In the genomic region with DNA sequence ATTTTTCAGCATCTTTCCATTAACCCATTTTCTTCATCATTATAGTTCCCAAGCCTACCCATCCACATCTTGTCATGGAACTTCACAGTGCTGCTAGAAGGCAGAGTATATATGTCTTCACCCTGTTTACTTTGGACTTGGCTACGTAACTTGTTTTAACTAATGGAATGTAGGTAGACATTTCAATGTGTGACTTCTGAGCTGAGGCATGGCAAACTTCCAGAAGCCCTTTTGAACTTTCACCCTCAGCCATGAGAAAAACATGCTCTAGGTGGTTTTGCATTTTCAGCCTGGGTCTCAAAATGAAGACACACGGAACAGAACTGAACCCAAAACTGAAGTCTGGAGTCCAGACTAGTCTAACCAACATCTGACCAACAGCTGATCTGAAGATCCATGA, we compare ENCODE assay signal across 24 cellular contexts. TPM values are rescaled to one million over a fixed set of nuclear protein-coding genes. Genes with fewer than 3 reads are reported as not detected.
A peak's percentile ranks its signal among the peaks of the same experiment; 100 is the strongest.
DNase-seq lines count a peak whose midpoint lies in the region; ATAC-seq and TF ChIP-seq lines count a peak whose summit lies in the region.
"Had no signal": no experiment of that assay in that cellular context is flagged by ENCODE, and none has a peak within 500 bp of the region (broad histone marks: within the 10 kb centered on the region; RNA-seq: fewer than 3 reads in every experiment).

No MANE protein-coding gene starts in this region.

- no peak for ATAC-seq in activated naive CD8-positive, alpha-beta T cell treated with anti-CD3 and anti-CD28 coated beads, Interleukin-2, amount 50 U/mL, for 24 hours
- ATAC-seq in HG03565 (IDR thresholded peaks at IDR 0.05; ENCODE audit: unreplicated experiment), result no peak
- ATAC-seq: activated CD8-positive, alpha-beta T cell treated with anti-CD3 and anti-CD28 coated beads for 36 hours had no signal

- no peaks in the 10 kb centered on the region for H3K27me3 ChIP-seq in OCI-LY1 (ENCODE audit: insufficient read depth, low read length)
- no peaks in the 10 kb centered on the region for H3K27me3 ChIP-seq in osteoblast (ENCODE audit: insufficient read depth, low read length)
- H3K27me3 ChIP-seq: suprapubic skin, uterus had no signal

- no peaks in the 10 kb centered on the region for H3K9me2 ChIP-seq in OCI-LY1 (ENCODE audit: low read depth, low read length)

- no peaks in the 10 kb centered on the region for H3K9me3 Mint-ChIP-seq in activated naive CD8-positive, alpha-beta T cell (ENCODE audit: low read depth)
- H3K9me3 Mint-ChIP-seq in activated naive CD8-positive, alpha-beta T cell treated with anti-CD3 and anti-CD28 coated beads, Interleukin-2, amount 50 U/mL, for 24 hours, result no peaks in the 10 kb centered on the region
- H3K9me3 Mint-ChIP-seq: activated B cell treated with CpG ODN at 0.5 μM for 24 hours; activated CD8-positive, alpha-beta T cell treated with anti-CD3 and anti-CD28 coated beads for 36 hours had no signal

- H3K4me1 ChIP-seq in OCI-LY1 (ENCODE audit: insufficient read depth, low read length, severe bottlenecking) (peaks cover 38% of the 10 kb centered on the region), osteoblast (ENCODE audit: insufficient read depth, low read length) (peaks cover 2% of the 10 kb centered on the region)
- H3K4me1 ChIP-seq: prostate gland had no signal

- H3K36me3 ChIP-seq in OCI-LY1 (ENCODE audit: insufficient read depth, low read length) (peaks cover 30% of the 10 kb centered on the region), osteoblast (ENCODE audit: insufficient read depth, low read length) (peaks cover 10% of the 10 kb centered on the region)
- H3K36me3 ChIP-seq: cardiac muscle cell, prostate gland, uterus had no signal

- H3K4me3 ChIP-seq in OCI-LY1 (ENCODE audit: low read depth, low read length, poor library complexity, severe bottlenecking), result no peak overlapping the region
- no peak overlapping the region for H3K4me3 ChIP-seq in osteoblast (ENCODE audit: insufficient read depth, low read length)
- H3K4me3 ChIP-seq: cardiac muscle cell, lung, prostate gland, suprapubic skin, uterus had no signal

- H3K9me3 ChIP-seq in OCI-LY1 (ENCODE audit: low read length), result no peaks in the 10 kb centered on the region
- no peaks in the 10 kb centered on the region for H3K9me3 ChIP-seq in osteoblast (ENCODE audit: low read depth, low read length)
- H3K9me3 ChIP-seq: prostate gland, suprapubic skin, uterus had no signal

- no peaks in the 10 kb centered on the region for H3F3A ChIP-seq in OCI-LY1 (ENCODE audit: insufficient read depth, low read length)

- no peaks in the 10 kb centered on the region for H3K27me3 Mint-ChIP-seq in activated naive CD8-positive, alpha-beta T cell
- no peaks in the 10 kb centered on the region for H3K27me3 Mint-ChIP-seq in activated naive CD8-positive, alpha-beta T cell treated with anti-CD3 and anti-CD28 coated beads, Interleukin-2, amount 50 U/mL, for 24 hours
- H3K27me3 Mint-ChIP-seq: activated B cell treated with CpG ODN at 0.5 μM for 24 hours; activated CD8-positive, alpha-beta T cell treated with anti-CD3 and anti-CD28 coated beads for 36 hours; B cell had no signal

- no peaks in the 10 kb centered on the region for H4K20me1 ChIP-seq in OCI-LY1 (ENCODE audit: insufficient read depth, low read length)
- no peaks in the 10 kb centered on the region for H4K20me1 ChIP-seq in osteoblast (ENCODE audit: insufficient read depth, low read length)

- no peak overlapping the region for H3K9ac ChIP-seq in OCI-LY1 (ENCODE audit: low read length)

- no peak for DNase-seq in activated naive CD8-positive, alpha-beta T cell treated with anti-CD3 and anti-CD28 coated beads, Interleukin-2, amount 50 U/mL, for 24 hours
- peak; percentile 21 for DNase-seq in dermis blood vessel endothelial cell
- DNase-seq in osteoblast (ENCODE audit: insufficient read length, low spot score, missing footprints), result peak; percentile 31
- DNase-seq in stimulated activated CD4-positive, alpha-beta T cell treated with anti-CD3 and anti-CD28 coated beads, Interleukin-2, amount 100 ng/mL, for 24 hours, result no peak
- no peak for DNase-seq in RKO (ENCODE audit: low spot score)
- DNase-seq: activated B cell treated with CpG ODN at 0.5 μM for 24 hours; activated CD8-positive, alpha-beta T cell treated with anti-CD3 and anti-CD28 coated beads for 36 hours; activated gamma-delta T cell treated with Interleukin-2 at 50 U/mL for 16 hours; DMS79; GOT3; NCI-H1092; NCI-H187 treated with DMSO at 0.1 percent for 48 hours; NCI-H526; T1000; uterus had no signal

- no peak for TF ChIP-seq CTCF in OCI-LY1 (IDR thresholded peaks at IDR 0.05; ENCODE audit: low read length)
- no peak for TF ChIP-seq CTCF in osteoblast (IDR thresholded peaks at IDR 0.05; ENCODE audit: extremely low read depth, low read depth, low read length)

- peak overlapping the region; percentile 15 for H3K4me3 Mint-ChIP-seq in activated naive CD8-positive, alpha-beta T cell
- H3K4me3 Mint-ChIP-seq in activated naive CD8-positive, alpha-beta T cell treated with anti-CD3 and anti-CD28 coated beads, Interleukin-2, amount 50 U/mL, for 24 hours, result no peak overlapping the region
- H3K4me3 Mint-ChIP-seq: activated B cell treated with CpG ODN at 0.5 μM for 24 hours; activated CD8-positive, alpha-beta T cell treated with anti-CD3 and anti-CD28 coated beads for 36 hours; B cell had no signal

- H2AFZ ChIP-seq in OCI-LY1 (ENCODE audit: low read length) (no peak overlapping the region), osteoblast (ENCODE audit: low read length) (no peak overlapping the region)

- no peak overlapping the region for H3K27ac Mint-ChIP-seq in activated naive CD8-positive, alpha-beta T cell
- no peak overlapping the region for H3K27ac Mint-ChIP-seq in activated naive CD8-positive, alpha-beta T cell treated with anti-CD3 and anti-CD28 coated beads, Interleukin-2, amount 50 U/mL, for 24 hours
- H3K27ac Mint-ChIP-seq: activated B cell treated with CpG ODN at 0.5 μM for 24 hours; activated CD8-positive, alpha-beta T cell treated with anti-CD3 and anti-CD28 coated beads for 36 hours; B cell had no signal

- H3K4me1 Mint-ChIP-seq in activated naive CD8-positive, alpha-beta T cell (ENCODE audit: low read depth), result peaks cover 41% of the 10 kb centered on the region
- H3K4me1 Mint-ChIP-seq in activated naive CD8-positive, alpha-beta T cell treated with anti-CD3 and anti-CD28 coated beads, Interleukin-2, amount 50 U/mL, for 24 hours, result peaks cover 46% of the 10 kb centered on the region

- H3K4me2 ChIP-seq in OCI-LY1 (ENCODE audit: low read length), result peak overlapping the region; percentile 83; the same call in 1 of the 2 replicates
- no peak overlapping the region for H3K4me2 ChIP-seq in osteoblast (ENCODE audit: insufficient read depth, low read length)

- H3K27ac ChIP-seq in OCI-LY1 (ENCODE audit: low read depth, low read length, poor library complexity, severe bottlenecking), result peak overlapping the region; percentile 30
- no peak overlapping the region for H3K27ac ChIP-seq in osteoblast (ENCODE audit: low read depth, low read length)
- H3K27ac ChIP-seq: cardiac muscle cell, prostate gland, RWPE1, suprapubic skin, uterus had no signal

- H3K79me2 ChIP-seq in OCI-LY1 (ENCODE audit: insufficient read depth, low read length), result peaks cover 5% of the 10 kb centered on the region; the same call in 1 of the 2 replicates
- peaks cover 29% of the 10 kb centered on the region for H3K79me2 ChIP-seq in osteoblast (ENCODE audit: insufficient read depth, low read length)

- H3K36me3 Mint-ChIP-seq in activated naive CD8-positive, alpha-beta T cell, result no peaks in the 10 kb centered on the region
- H3K36me3 Mint-ChIP-seq in activated naive CD8-positive, alpha-beta T cell treated with anti-CD3 and anti-CD28 coated beads, Interleukin-2, amount 50 U/mL, for 24 hours (ENCODE audit: low read depth), result peaks cover 17% of the 10 kb centered on the region

RNA-seq across cellular contexts. Expression of gene TEX30, which starts 3.2 kb away (rescaled TPM):
- total RNA-seq in dermis blood vessel endothelial cell (23.9 and 35.7 TPM in 2 replicates), osteoblast (13.4 and 14.4 TPM in 2 replicates)

RNA-seq across cellular contexts. Expression of gene POGLUT2, which starts 28.3 kb away (rescaled TPM):
- total RNA-seq in dermis blood vessel endothelial cell (19.6 and 25.5 TPM in 2 replicates), osteoblast (15.9 and 18.0 TPM in 2 replicates)
- total RNA-seq: B cell had no signal

RNA-seq across cellular contexts. Expression of gene BIVM, which starts 28.5 kb away (rescaled TPM):
- 21.4 and 24.0 TPM in 2 replicates for total RNA-seq in dermis blood vessel endothelial cell
- 22.1 and 30.9 TPM in 2 replicates for total RNA-seq in osteoblast

Comparison
In these comparisons a context has a peak if more than half of its experiments do, and no peak if none do; other contexts are left out.
1. DNase-seq: peak in dermis blood vessel endothelial cell (single experiment) and osteoblast (single experiment); none in activated naive CD8-positive, alpha-beta T cell treated with anti-CD3 and anti-CD28 coated beads, Interleukin-2, amount 50 U/mL, for 24 hours (single experiment), stimulated activated CD4-positive, alpha-beta T cell treated with anti-CD3 and anti-CD28 coated beads, Interleukin-2, amount 100 ng/mL, for 24 hours (0 of 2) and RKO (single experiment).